8 cellular contexts compared by ENCODE assay signal in the genomic region with DNA sequence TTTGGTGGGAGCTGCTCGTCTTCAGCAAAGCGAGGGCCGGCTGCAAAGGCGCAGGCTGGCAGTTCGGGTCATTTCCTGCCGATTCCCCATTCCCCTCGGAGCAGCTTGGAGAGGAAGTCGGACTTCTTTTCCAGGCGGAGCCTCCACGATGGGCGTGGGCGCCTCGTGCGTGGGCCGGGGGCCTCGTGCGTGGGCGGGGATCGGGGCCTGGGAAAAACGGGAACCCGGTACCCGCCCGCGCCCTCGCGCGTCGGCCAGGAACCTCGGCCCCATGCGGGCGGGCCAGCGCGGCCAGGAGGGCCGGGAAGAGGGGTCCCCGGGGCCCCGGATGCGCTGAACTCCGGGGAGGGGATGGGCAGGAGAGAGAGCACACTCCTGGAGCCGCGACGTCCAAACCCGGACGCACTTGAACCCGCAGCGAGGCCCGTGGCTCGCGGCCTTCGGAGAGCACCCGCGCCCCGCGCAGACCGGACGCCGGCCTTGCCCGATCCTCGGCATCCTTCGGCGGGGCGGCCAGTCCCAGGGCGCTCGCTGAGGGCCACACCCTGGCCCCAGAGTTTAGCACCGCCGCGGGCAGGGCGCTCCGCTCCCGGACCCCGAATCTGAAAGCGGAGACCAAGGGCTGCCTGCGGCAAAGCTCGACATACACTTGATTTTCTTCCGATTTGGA.
A peak's percentile ranks its signal among the peaks of the same experiment; 100 is the strongest.
DNase-seq lines count a peak whose midpoint lies in the region; ATAC-seq, FAIRE-seq and TF ChIP-seq lines count a peak whose summit lies in the region.

No MANE protein-coding gene starts in this region.

- dilution Hi-C loops in keratinocyte (cut with MboI; ENCODE audit: extremely low pct_ligation_motif_present, low sequenced_read_pairs): loop anchor here (25.0 kb wide), 1 partner anchor 475 kb away; a partner anchor contains a TSS

- intact Hi-C loops in body of pancreas (cut with DNase I): no loop called here

- peak overlapping the region; percentile 45 for H3K4me3 ChIP-seq in HFF-Myc (replicated peaks; ENCODE audit: low read depth, low read length)
- peak overlapping the region in 1 of 2 donors; percentile 32 for H3K4me3 ChIP-seq in body of pancreas
- peak overlapping the region; percentile 50 to 61 (median 61) for H3K4me3 ChIP-seq in keratinocyte (ENCODE audit: control insufficient read depth in 2 of 3, extremely low read depth in 1 of 3, insufficient read depth in 2 of 3, low read depth in 1 of 3, low read length in 3 of 3)

- H3K27ac ChIP-seq in body of pancreas: peak overlapping the region in 2 of 4 donors; percentile 17 to 28
- no peak overlapping the region for H3K27ac ChIP-seq in keratinocyte (ENCODE audit: control insufficient read depth, insufficient read depth, low read length)

- H3K36me3 ChIP-seq in body of pancreas (replicated peaks in 1 of 2; ENCODE audit: insufficient read depth in 1 of 2, low read depth in 2 of 2): no peaks in the 10 kb centered on the region
- H3K36me3 ChIP-seq in keratinocyte (ENCODE audit: control insufficient read depth in 2 of 2, extremely low read depth in 1 of 2, insufficient read depth in 2 of 2, low read length in 2 of 2): no peaks in the 10 kb centered on the region

- H3K9ac ChIP-seq in keratinocyte (ENCODE audit: control insufficient read depth, extremely low read depth, insufficient read depth, low read length): peak overlapping the region; percentile 29

- no peak for TF ChIP-seq POLR2A in body of pancreas (IDR thresholded peaks at IDR 0.05)

- TF ChIP-seq CTCF in HFF-Myc (IDR thresholded peaks at IDR 0.05; ENCODE audit: low read depth, low read length, missing control alignments): no peak
- no peak for TF ChIP-seq CTCF in body of pancreas (IDR thresholded peaks at IDR 0.05)
- no peak for TF ChIP-seq CTCF in keratinocyte (optimal IDR thresholded peaks at IDR 0.05 in 1 of 3, IDR thresholded peaks at IDR 0.05 in 1 of 3, conservative IDR thresholded peaks at IDR 0.05 in 1 of 3; ENCODE audit: extremely low read depth in 1 of 3, insufficient read depth in 2 of 3, low read length in 3 of 3)

- peak overlapping the region; percentile 57 for H2AFZ ChIP-seq in keratinocyte (ENCODE audit: control insufficient read depth, low read length)

- peak overlapping the region; percentile 80 for H3K4me2 ChIP-seq in keratinocyte (ENCODE audit: control insufficient read depth, extremely low read depth, insufficient read depth, low read depth, low read length)

- H3K9me3 ChIP-seq in body of pancreas (no peaks in the 10 kb centered on the region), keratinocyte (ENCODE audit: control insufficient read depth, low read depth, low read length) (no peaks in the 10 kb centered on the region)

- H3K79me2 ChIP-seq in keratinocyte (ENCODE audit: control insufficient read depth, insufficient read depth, low read length): no peaks in the 10 kb centered on the region

- peaks cover 8% of the 10 kb centered on the region for H3K4me1 ChIP-seq in body of pancreas
- H3K4me1 ChIP-seq in keratinocyte (ENCODE audit: control insufficient read depth, extremely low read depth, insufficient read depth, low read length): peaks cover 7% of the 10 kb centered on the region

- H3K27me3 ChIP-seq in body of pancreas (peaks cover 0 to 26% of the 10 kb centered on the region in 2 donors), keratinocyte (ENCODE audit: control insufficient read depth, extremely low read depth, insufficient read depth, low read length) (peaks cover 19% of the 10 kb centered on the region)

- ATAC-seq in body of pancreas: peak; percentile 59

- no peaks in the 10 kb centered on the region for H3K9me1 ChIP-seq in keratinocyte (ENCODE audit: control insufficient read depth, extremely low read depth, insufficient read depth, low read length)

- FAIRE-seq in keratinocyte (lab: Jason Lieb, UNC): no peak

- no peaks in the 10 kb centered on the region for H4K20me1 ChIP-seq in keratinocyte (ENCODE audit: control insufficient read depth, extremely low read depth, insufficient read depth, low read length)

- peak; percentile 28 for DNase-seq in activated CD4-positive, CD25-positive, alpha-beta regulatory T cell treated with anti-CD3 and anti-CD28 coated beads, Interleukin-2, amount 50 U/mL, for 72 hours
- no peak for DNase-seq in activated CD4-positive, CD25-positive, alpha-beta regulatory T cell (lab: John Stamatoyannopoulos, UW)
- DNase-seq in HFF-Myc (ENCODE audit: extremely low read depth, low read depth) (no peak), NCI-H2196 (lab: John Stamatoyannopoulos, UW; ENCODE audit: unreplicated experiment) (peak; percentile 61), body of pancreas (peak; percentile 4 to 24 (median 18)), keratinocyte (ENCODE audit: low read depth, low spot score) (no peak)
- DNase-seq in stimulated activated CD8-positive, alpha-beta memory T cell treated with anti-CD3 and anti-CD28 coated beads, Interleukin-4, amount 100 ng/mL, for 48 hours: peak; percentile 32
- no peak for DNase-seq in NK-92 treated with Interleukin-12 subunit alpha and Interleukin-12 subunit beta, amount 100 ng/mL, for 24 hours (lab: John Stamatoyannopoulos, UW)

- WGBS in body of pancreas, 2 donors: 1% methylated on average over 46 to 74 of the region's 74 CpGs

Comparison
In these comparisons a context has a peak if more than half of its experiments do, and no peak if none do; other contexts are left out.
1. DNase-seq: peak in activated CD4-positive, CD25-positive, alpha-beta regulatory T cell treated with anti-CD3 and anti-CD28 coated beads, Interleukin-2, amount 50 U/mL, for 72 hours (single experiment), NCI-H2196 (single experiment), body of pancreas (4 of 4) and stimulated activated CD8-positive, alpha-beta memory T cell treated with anti-CD3 and anti-CD28 coated beads, Interleukin-4, amount 100 ng/mL, for 48 hours (single experiment); none in activated CD4-positive, CD25-positive, alpha-beta regulatory T cell (0 of 4), HFF-Myc (single experiment), keratinocyte (single experiment) and NK-92 treated with Interleukin-12 subunit alpha and Interleukin-12 subunit beta, amount 100 ng/mL, for 24 hours (single experiment).